Comparison of ENCODE assay signal across 2 cellular contexts in the genomic region with DNA sequence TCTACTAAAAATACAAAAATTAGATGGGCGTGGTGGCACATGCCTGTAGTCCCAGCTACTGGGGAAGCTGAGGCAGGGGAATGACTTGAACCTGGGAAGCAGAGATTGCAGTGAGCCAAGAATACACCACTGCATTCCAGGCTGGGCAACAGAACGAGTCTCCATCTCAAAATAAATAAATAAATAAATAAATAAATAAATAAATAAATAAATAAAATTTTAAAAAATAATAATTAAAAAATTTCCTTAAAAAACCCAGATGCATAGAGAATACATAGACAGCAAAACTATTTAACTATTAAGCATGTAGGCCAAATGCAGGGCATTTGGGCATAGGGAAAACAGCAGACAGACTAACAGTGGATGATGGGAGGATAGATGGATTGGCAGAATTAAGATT. TPM values are rescaled to one million over a fixed set of nuclear protein-coding genes. Genes with fewer than 3 reads are reported as not detected.
"Had no signal": no experiment of that assay in that cellular context is flagged by ENCODE, and none has a peak within 500 bp of the region (broad histone marks: within the 10 kb centered on the region; RNA-seq: fewer than 3 reads in every experiment).

No MANE protein-coding gene starts in this region.

RNA-seq across cellular contexts. Expression of gene TMEM132E, which starts 40.8 kb away (rescaled TPM):
- total RNA-seq: LHCN-M2, MCF 10A had no signal
